Comparison of ENCODE assay signal across 1 cellular context in the genomic region with DNA sequence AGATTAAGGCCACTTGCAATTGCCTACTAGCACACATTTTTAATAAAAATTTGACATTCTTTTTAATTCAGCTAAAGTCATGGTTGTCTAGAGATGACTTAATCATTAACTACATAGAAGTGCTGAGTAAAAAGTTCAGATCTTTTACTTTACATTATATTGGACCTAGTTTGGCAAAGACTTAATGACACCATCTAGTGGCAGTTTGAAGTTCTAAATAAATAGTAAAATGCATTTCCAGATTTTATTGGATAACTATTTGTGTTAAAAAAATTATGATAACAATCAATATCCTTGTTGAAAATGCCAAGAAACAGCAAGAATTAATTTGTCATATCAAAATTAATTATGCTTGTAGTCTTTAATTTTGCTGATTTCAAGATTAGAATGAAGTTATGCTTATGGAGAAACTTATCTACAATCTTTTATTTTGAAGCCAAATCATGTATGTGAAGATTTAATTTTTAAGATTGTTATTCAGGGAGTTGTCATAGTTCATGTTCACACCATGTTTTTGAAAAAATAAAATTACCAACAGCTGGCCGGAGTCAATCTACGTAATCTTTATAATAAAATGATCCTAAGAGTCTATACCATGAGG.
TF ChIP-seq lines count a peak whose summit lies in the region.

No MANE protein-coding gene starts in this region.

TF ChIP-seq in HEK293, 187 proteins besides CTCF, POLR2A, EP300 and RAD21:
- TF ChIP-seq BCL11B (tag by site-specific recombination; IDR thresholded peaks at IDR 0.05; ENCODE audit: low read depth): no peak
- TF ChIP-seq ZNF404 (tag by site-specific recombination; IDR thresholded peaks at IDR 0.05): no peak
- peak; percentile 49 for TF ChIP-seq ZNF654 (tag by site-specific recombination; IDR thresholded peaks at IDR 0.05; ENCODE audit: low read depth)
- 0 out of 2 replicates have a peak, but pooled peaks have one; percentile 19 for TF ChIP-seq ZNF660 (tag by site-specific recombination; IDR thresholded peaks at IDR 0.05)
- no peak for TF ChIP-seq ZNF157 (tag by site-specific recombination; IDR thresholded peaks at IDR 0.05)
- no peak for TF ChIP-seq ZNF544 (tag by site-specific recombination; IDR thresholded peaks at IDR 0.05)
- TF ChIP-seq ZNF169 (tag by site-specific recombination; IDR thresholded peaks at IDR 0.05): no peak
- TF ChIP-seq ZNF133 (tag by site-specific recombination; IDR thresholded peaks at IDR 0.05): 0 out of 2 replicates have a peak, but pooled peaks have one; percentile 15
TF ChIP-seq in HEK293: peak in this region for 3.
